9 cellular contexts compared by ENCODE assay signal in genomic region chr12:110349521-110350151, GRCh38. TPM values are rescaled to one million over a fixed set of nuclear protein-coding genes. Genes with fewer than 3 reads are reported as not detected.
DNase-seq lines count a peak whose midpoint lies in the region; ATAC-seq lines count a peak whose summit lies in the region.
"Had no signal": no experiment of that assay in that cellular context is flagged by ENCODE, and none has a peak within 500 bp of the region (broad histone marks: within the 10 kb centered on the region; RNA-seq: fewer than 3 reads in every experiment).

No MANE protein-coding gene starts in this region.

- peaks cover 34% of the 10 kb centered on the region for H3K36me3 ChIP-seq in CD4-positive, alpha-beta memory T cell (ENCODE audit: insufficient read depth, low read length)
- peaks cover 48% of the 10 kb centered on the region for H3K36me3 ChIP-seq in SJCRH30

- H3K27ac ChIP-seq in CD4-positive, alpha-beta memory T cell (ENCODE audit: low read depth, low read length) = no peak overlapping the region
- H3K27ac ChIP-seq in SJCRH30 = no peak overlapping the region

- no peak for ATAC-seq in HG03460 (IDR thresholded peaks at IDR 0.05; ENCODE audit: unreplicated experiment)

- no peaks in the 10 kb centered on the region for H3K9me3 ChIP-seq in CD4-positive, alpha-beta memory T cell (ENCODE audit: control insufficient read depth in 1 of 2, low read length in 2 of 2)
- H3K9me3 ChIP-seq in SJCRH30 (replicated peaks) = no peaks in the 10 kb centered on the region

- H3K4me3 Mint-ChIP-seq in CD4-positive, alpha-beta memory T cell = peak overlapping the region in 7 of 8 donors; percentile 6 to 62 (median 53)
- peak overlapping the region; percentile 41 for H3K4me3 Mint-ChIP-seq in activated naive CD8-positive, alpha-beta T cell treated with anti-CD3 and anti-CD28 coated beads for 36 hours
- H3K4me3 Mint-ChIP-seq: memory B cell had no signal

- intact Hi-C loops in CD4-positive, alpha-beta memory T cell (cut with micrococcal nuclease) = loop anchor here (10.0 kb wide), 1 partner anchor 535 kb away; no protein-coding TSS in a partner anchor
- intact Hi-C loops in posterior cingulate gyrus (cut with DNase I) = no loop called here

- H3K4me3 ChIP-seq in CD4-positive, alpha-beta memory T cell (ENCODE audit: low read length in 2 of 2) = no peak overlapping the region
- H3K4me3 ChIP-seq in SJCRH30 = no peak overlapping the region

- peak; percentile 27 to 54 (median 31) for DNase-seq in CD4-positive, alpha-beta memory T cell
- DNase-seq in SJCRH30 = peak; percentile 44 to 55
- DNase-seq in activated naive CD8-positive, alpha-beta T cell treated with anti-CD3 and anti-CD28 coated beads for 36 hours = peak; percentile 48
- peak in 7 of 10 donors; percentile 36 to 92 (median 44) for DNase-seq in posterior cingulate gyrus
- DNase-seq in LoVo (ENCODE audit: low spot score) = no peak
- DNase-seq in globus pallidus (ENCODE audit: low spot score) = no peak
- no peak for DNase-seq in kidney glomerular epithelial cell (lab: John Stamatoyannopoulos, UW)

- CTCF ChIA-PET in CD4-positive, alpha-beta memory T cell (lab: Charles Lee; ENCODE audit: partially characterized antibody) = interaction anchor here (1.1 to 2.5 kb wide), 2 partner anchors 18 to 82 kb away, joined by 5 to 16 read pairs; no protein-coding TSS in a partner anchor

- H3K9me3 Mint-ChIP-seq in CD4-positive, alpha-beta memory T cell = no peaks in the 10 kb centered on the region
- no peaks in the 10 kb centered on the region for H3K9me3 Mint-ChIP-seq in activated naive CD8-positive, alpha-beta T cell treated with anti-CD3 and anti-CD28 coated beads for 36 hours
- H3K9me3 Mint-ChIP-seq: memory B cell had no signal

- POLR2A ChIA-PET in CD4-positive, alpha-beta memory T cell (lab: Charles Lee; ENCODE audit: partially characterized antibody) = no interaction called here

- peak overlapping the region; percentile 53 to 94 (median 81) for H3K27ac Mint-ChIP-seq in CD4-positive, alpha-beta memory T cell
- H3K27ac Mint-ChIP-seq in activated naive CD8-positive, alpha-beta T cell treated with anti-CD3 and anti-CD28 coated beads for 36 hours = peak overlapping the region; percentile 80
- H3K27ac Mint-ChIP-seq: memory B cell had no signal

- H3K27me3 ChIP-seq in CD4-positive, alpha-beta memory T cell (ENCODE audit: insufficient read depth, low read length) = no peaks in the 10 kb centered on the region
- H3K27me3 ChIP-seq in SJCRH30 = no peaks in the 10 kb centered on the region

- H3K4me1 ChIP-seq in CD4-positive, alpha-beta memory T cell (ENCODE audit: insufficient read depth, low read length) = peaks cover 24% of the 10 kb centered on the region
- no peaks in the 10 kb centered on the region for H3K4me1 ChIP-seq in SJCRH30

- no peaks in the 10 kb centered on the region for H3K27me3 Mint-ChIP-seq in CD4-positive, alpha-beta memory T cell
- H3K27me3 Mint-ChIP-seq in activated naive CD8-positive, alpha-beta T cell treated with anti-CD3 and anti-CD28 coated beads for 36 hours = peaks cover 4% of the 10 kb centered on the region
- H3K27me3 Mint-ChIP-seq: memory B cell had no signal

- H3K36me3 Mint-ChIP-seq in CD4-positive, alpha-beta memory T cell = peaks cover 28 to 45% of the 10 kb centered on the region in 2 donors
- H3K36me3 Mint-ChIP-seq in activated naive CD8-positive, alpha-beta T cell treated with anti-CD3 and anti-CD28 coated beads for 36 hours = peaks cover 31% of the 10 kb centered on the region

- H3K4me1 Mint-ChIP-seq in CD4-positive, alpha-beta memory T cell = peaks cover 22 to 37% (median 33%) of the 10 kb centered on the region in 4 donors
- peaks cover 31% of the 10 kb centered on the region for H3K4me1 Mint-ChIP-seq in activated naive CD8-positive, alpha-beta T cell treated with anti-CD3 and anti-CD28 coated beads for 36 hours

RNA-seq across cellular contexts. Expression of gene ANAPC7, which starts 53.9 kb away (rescaled TPM):
- total RNA-seq in CD4-positive, alpha-beta memory T cell = 10 to 100 TPM; 69.9 to 70.1 TPM
- 10 to 100 TPM; 28.8 to 30.8 TPM for polyA plus RNA-seq in CD4-positive, alpha-beta memory T cell
- 76.2 and 89.3 TPM in 2 replicates for total RNA-seq in SJCRH30 (2014; rRNA removed; shearing (Covaris generic))
- 10 to 100 TPM; 66.6 to 67.5 TPM for total RNA-seq in activated naive CD8-positive, alpha-beta T cell treated with anti-CD3 and anti-CD28 coated beads for 36 hours

Comparison
In these comparisons a context has a peak if more than half of its experiments do, and no peak if none do; other contexts are left out.
1. DNase-seq: peak in CD4-positive, alpha-beta memory T cell (5 of 5), SJCRH30 (2 of 2), activated naive CD8-positive, alpha-beta T cell treated with anti-CD3 and anti-CD28 coated beads for 36 hours (single experiment) and posterior cingulate gyrus (7 of 10); none in LoVo (single experiment), globus pallidus (single experiment) and kidney glomerular epithelial cell (single experiment).